8 cellular contexts compared by ENCODE assay signal in genomic region chr22:22884010-22884887, GRCh38. TPM values are rescaled to one million over a fixed set of nuclear protein-coding genes. Genes with fewer than 3 reads are reported as not detected.
A peak's percentile ranks its signal among the peaks of the same experiment; 100 is the strongest.
DNase-seq lines count a peak whose midpoint lies in the region; TF ChIP-seq lines count a peak whose summit lies in the region.

No MANE protein-coding gene starts in this region.

- H3K4me1 Mint-ChIP-seq in activated naive CD4-positive, alpha-beta T cell treated with anti-CD3 and anti-CD28 coated beads for 36 hours (ENCODE audit: low read depth), result peaks cover 7% of the 10 kb centered on the region

- no peaks in the 10 kb centered on the region for H3K9me3 Mint-ChIP-seq in activated naive CD4-positive, alpha-beta T cell treated with anti-CD3 and anti-CD28 coated beads for 36 hours

- H3K27ac Mint-ChIP-seq in activated naive CD4-positive, alpha-beta T cell treated with anti-CD3 and anti-CD28 coated beads for 36 hours, result no peak overlapping the region

- intact Hi-C loops in activated naive CD4-positive, alpha-beta T cell treated with anti-CD3 and anti-CD28 coated beads for 36 hours (cut with micrococcal nuclease), result loop anchor here (1.0 to 5.0 kb wide), 6 partner anchors 53 to 172 kb away; no protein-coding TSS in a partner anchor
- intact Hi-C loops in head of caudate nucleus (cut with DNase I), result no loop called here

- no peaks in the 10 kb centered on the region for H3K36me3 Mint-ChIP-seq in activated naive CD4-positive, alpha-beta T cell treated with anti-CD3 and anti-CD28 coated beads for 36 hours (ENCODE audit: low read depth)

- DNase-seq in NK-92 treated with Interleukin-12 subunit alpha and Interleukin-12 subunit beta, amount 100 ng/mL, for 24 hours (lab: John Stamatoyannopoulos, UW), result peak; percentile 18
- DNase-seq in NK-92 (lab: John Stamatoyannopoulos, UW; ENCODE audit: unreplicated experiment) (no peak), SK-N-DZ (ENCODE audit: low spot score) (peak; percentile 44), head of caudate nucleus (peak in 39 of 42 donors; percentile 11 to 80 (median 57)), retinal pigment epithelial cell (ENCODE audit: low read depth) (no peak), amniotic stem cell (lab: John Stamatoyannopoulos, UW) (no peak)
- peak; percentile 79 for DNase-seq in activated naive CD4-positive, alpha-beta T cell treated with anti-CD3 and anti-CD28 coated beads for 36 hours

- CTCF ChIA-PET in activated naive CD4-positive, alpha-beta T cell treated with anti-CD3 and anti-CD28 coated beads for 36 hours (lab: Charles Lee), result interaction anchor here (0.5 to 6.8 kb wide), 44 partner anchors 9 to 316 kb away, joined by 3 to 120 read pairs (median 5); no protein-coding TSS in a partner anchor

- no peak overlapping the region for H3K4me3 Mint-ChIP-seq in activated naive CD4-positive, alpha-beta T cell treated with anti-CD3 and anti-CD28 coated beads for 36 hours

- TF ChIP-seq CTCF in LNCAP (IDR thresholded peaks at IDR 0.05), result peak; percentile 83
- TF ChIP-seq CTCF in retinal pigment epithelial cell (conservative IDR thresholded peaks at IDR 0.05; ENCODE audit: low read depth, low read length), result peak; percentile 75

- no peak overlapping the region for H3K4me3 ChIP-seq in retinal pigment epithelial cell (ENCODE audit: low read length)

- no peaks in the 10 kb centered on the region for H3K27me3 Mint-ChIP-seq in activated naive CD4-positive, alpha-beta T cell treated with anti-CD3 and anti-CD28 coated beads for 36 hours (ENCODE audit: low read depth)

RNA-seq across cellular contexts. Expression of gene IGLL5, which starts 3.4 kb away (rescaled TPM):
- not detected in 2 replicates for polyA plus RNA-seq in SK-N-DZ (2014; cell fraction: cytosol; rRNA removed)
- polyA plus RNA-seq in SK-N-DZ (2014; cell fraction: nucleus; rRNA removed), result not detected in 2 replicates
- not detected for total RNA-seq in activated naive CD4-positive, alpha-beta T cell treated with anti-CD3 and anti-CD28 coated beads for 36 hours

Comparison
In these comparisons a context has a peak if more than half of its experiments do, and no peak if none do; other contexts are left out.
1. DNase-seq: peak in NK-92 treated with Interleukin-12 subunit alpha and Interleukin-12 subunit beta, amount 100 ng/mL, for 24 hours (single experiment), SK-N-DZ (single experiment), activated naive CD4-positive, alpha-beta T cell treated with anti-CD3 and anti-CD28 coated beads for 36 hours (single experiment) and head of caudate nucleus (39 of 42); none in NK-92 (single experiment), retinal pigment epithelial cell (single experiment) and amniotic stem cell (single experiment).